ENCODE assay signal across 8 cellular contexts in genomic region chr1:99645699-99646531, GRCh38. TPM values are rescaled to one million over a fixed set of nuclear protein-coding genes. Genes with fewer than 3 reads are reported as not detected.
A peak's percentile ranks its signal among the peaks of the same experiment; 100 is the strongest.
DNase-seq lines count a peak whose midpoint lies in the region; ATAC-seq, FAIRE-seq and TF ChIP-seq lines count a peak whose summit lies in the region.

A gene with protein sequence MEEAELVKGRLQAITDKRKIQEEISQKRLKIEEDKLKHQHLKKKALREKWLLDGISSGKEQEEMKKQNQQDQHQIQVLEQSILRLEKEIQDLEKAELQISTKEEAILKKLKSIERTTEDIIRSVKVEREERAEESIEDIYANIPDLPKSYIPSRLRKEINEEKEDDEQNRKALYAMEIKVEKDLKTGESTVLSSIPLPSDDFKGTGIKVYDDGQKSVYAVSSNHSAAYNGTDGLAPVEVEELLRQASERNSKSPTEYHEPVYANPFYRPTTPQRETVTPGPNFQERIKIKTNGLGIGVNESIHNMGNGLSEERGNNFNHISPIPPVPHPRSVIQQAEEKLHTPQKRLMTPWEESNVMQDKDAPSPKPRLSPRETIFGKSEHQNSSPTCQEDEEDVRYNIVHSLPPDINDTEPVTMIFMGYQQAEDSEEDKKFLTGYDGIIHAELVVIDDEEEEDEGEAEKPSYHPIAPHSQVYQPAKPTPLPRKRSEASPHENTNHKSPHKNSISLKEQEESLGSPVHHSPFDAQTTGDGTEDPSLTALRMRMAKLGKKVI (plus strand): TSS chr1:99646113. CDS start chr1:99646318, 205 bp downstream.

- peak in 2 of 3 experiments; percentile 65 to 76 for DNase-seq in NCI-H1417 (lab: John Stamatoyannopoulos, UW)
- DNase-seq in NCI-H1417 treated with DMSO at 0.1 percent for 48 hours (lab: John Stamatoyannopoulos, UW), result no peak
- peak; percentile 22 for DNase-seq in colonic mucosa
- DNase-seq in mesendoderm, result peak; percentile 39
- DNase-seq in urothelium cell line (ENCODE audit: low spot score), result peak; percentile 37
- no peak for DNase-seq in activated gamma-delta T cell treated with Interleukin-2 at 50 U/mL for 16 hours
- DNase-seq in activated naive CD4-positive, alpha-beta T cell (lab: John Stamatoyannopoulos, UW), result no peak

- no peak within 1 kb of the TSS for H2AK5ac ChIP-seq in mesendoderm (ENCODE audit: low read length)

- H3K36me3 ChIP-seq in colonic mucosa, result no peaks in the 10 kb centered on the region
- H3K36me3 ChIP-seq in mesendoderm (ENCODE audit: control insufficient read depth, insufficient read depth, low read length), result no peaks in the 10 kb centered on the region

- no peak for TF ChIP-seq CTCF in colonic mucosa (IDR thresholded peaks at IDR 0.05)

- no peak for ATAC-seq in HG03460 (IDR thresholded peaks at IDR 0.05; ENCODE audit: unreplicated experiment)

- H3K79me2 ChIP-seq in mesendoderm (ENCODE audit: control insufficient read depth, insufficient read depth, low read length), result no peaks in the 10 kb centered on the region

- H3K23ac ChIP-seq in mesendoderm (ENCODE audit: low read length), result no peak within 1 kb of the TSS

- no peak within 1 kb of the TSS for H2BK5ac ChIP-seq in mesendoderm (ENCODE audit: low read length)

- H3K4me1 ChIP-seq in colonic mucosa (no peaks in the 10 kb centered on the region), mesendoderm (ENCODE audit: control insufficient read depth, low read depth, low read length) (peaks cover 6% of the 10 kb centered on the region)

- H3K9me3 ChIP-seq in colonic mucosa, result no peaks in the 10 kb centered on the region

- H4K8ac ChIP-seq in mesendoderm (ENCODE audit: low read depth, low read length), result no peak within 1 kb of the TSS

- no peak for FAIRE-seq in urothelium cell line (lab: Jason Lieb, UNC)

- WGBS in mesendoderm (ENCODE audit: extremely low coverage, insufficient coverage, low lambda C conversion rate), result no CpG with 5 or more reads among the region's 17 CpGs

- H3K27me3 ChIP-seq in colonic mucosa, result no peaks in the 10 kb centered on the region
- no peaks in the 10 kb centered on the region for H3K27me3 ChIP-seq in mesendoderm (ENCODE audit: insufficient read depth, low read length, poor library complexity)

- H4K5ac ChIP-seq in mesendoderm (ENCODE audit: low read length), result no peak within 1 kb of the TSS

- H3K56ac ChIP-seq in mesendoderm (ENCODE audit: low read length), result peak within 1 kb of the TSS; percentile 47

- H3K18ac ChIP-seq in mesendoderm (ENCODE audit: low read length), result peak within 1 kb of the TSS; percentile 28

- no peak within 1 kb of the TSS for H2BK15ac ChIP-seq in mesendoderm (replicated peaks; ENCODE audit: low read depth)

- peak within 1 kb of the TSS; percentile 7 for H3K27ac ChIP-seq in colonic mucosa
- H3K27ac ChIP-seq in mesendoderm (ENCODE audit: low read depth, low read length), result no peak within 1 kb of the TSS

- H3K9ac ChIP-seq in colonic mucosa (ENCODE audit: low read depth in 2 of 2, low read length in 2 of 2) (no peak within 1 kb of the TSS), mesendoderm (ENCODE audit: low read length) (no peak within 1 kb of the TSS)

- no peaks in the 10 kb centered on the region for H3K79me1 ChIP-seq in mesendoderm (ENCODE audit: low read length)

- H3K4me3 ChIP-seq in colonic mucosa, result no peak within 1 kb of the TSS
- no peak within 1 kb of the TSS for H3K4me3 ChIP-seq in mesendoderm (ENCODE audit: low read length)

- no peak within 1 kb of the TSS for H3K4ac ChIP-seq in mesendoderm (ENCODE audit: low read depth, low read length)

- H2BK120ac ChIP-seq in mesendoderm (ENCODE audit: low read depth, low read length), result no peak within 1 kb of the TSS

- H3K4me2 ChIP-seq in mesendoderm (ENCODE audit: low read length), result no peak within 1 kb of the TSS

- intact Hi-C loops in colonic mucosa (cut with DNase I), result no loop called here

RNA-seq across cellular contexts. Expression of the gene that starts here (rescaled TPM):
- 1 to 10 TPM; 1.4 to 2.2 TPM for total RNA-seq in colonic mucosa
- polyA plus RNA-seq in mesendoderm (2013, experiment 1 of 2), result 0.04 TPM
- 0.10 TPM for polyA plus RNA-seq in mesendoderm (2013, experiment 2 of 2)

Comparison
In these comparisons a context has a peak if more than half of its experiments do, and no peak if none do; other contexts are left out.
1. DNase-seq: peak in NCI-H1417 (2 of 3), colonic mucosa (single experiment), mesendoderm (single experiment) and urothelium cell line (single experiment); none in NCI-H1417 treated with DMSO at 0.1 percent for 48 hours (single experiment), activated gamma-delta T cell treated with Interleukin-2 at 50 U/mL for 16 hours (single experiment) and activated naive CD4-positive, alpha-beta T cell (0 of 4).